1 cellular context compared by ENCODE assay signal in genomic region chr3:185460719-185461350, GRCh38.
TF ChIP-seq lines count a peak whose summit lies in the region.

No MANE protein-coding gene starts in this region.

TF ChIP-seq in K562, 482 proteins besides CTCF, POLR2A, EP300 and RAD21 (continued from another document):
- TF ChIP-seq MCM2 (IDR thresholded peaks at IDR 0.05; ENCODE audit: low read depth), result no peak
- no peak for TF ChIP-seq ZNF24 (IDR thresholded peaks at IDR 0.05)
- TF ChIP-seq ZNF224 (CRISPR knock-in tag; IDR thresholded peaks at IDR 0.05), result no peak
- TF ChIP-seq KAT8 (IDR thresholded peaks at IDR 0.05; ENCODE audit: low read depth), result no peak
- TF ChIP-seq NFXL1 (CRISPR knock-in tag; IDR thresholded peaks at IDR 0.05), result no peak
- no peak for TF ChIP-seq RBBP5 (IDR thresholded peaks at IDR 0.05; ENCODE audit: borderline replicate concordance, insufficient read depth, low read length, poor library complexity, severe bottlenecking)
- TF ChIP-seq, protein P1, sequence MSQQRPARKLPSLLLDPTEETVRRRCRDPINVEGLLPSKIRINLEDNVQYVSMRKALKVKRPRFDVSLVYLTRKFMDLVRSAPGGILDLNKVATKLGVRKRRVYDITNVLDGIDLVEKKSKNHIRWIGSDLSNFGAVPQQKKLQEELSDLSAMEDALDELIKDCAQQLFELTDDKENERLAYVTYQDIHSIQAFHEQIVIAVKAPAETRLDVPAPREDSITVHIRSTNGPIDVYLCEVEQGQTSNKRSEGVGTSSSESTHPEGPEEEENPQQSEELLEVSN (IDR thresholded peaks at IDR 0.05; ENCODE audit: borderline replicate concordance in 1 of 2, extremely low read depth in 1 of 2, insufficient read depth in 1 of 2, insufficient read length in 1 of 2, low read depth in 1 of 2, low read length in 1 of 2, poor library complexity in 1 of 2, severe bottlenecking in 1 of 2), result no peak
- TF ChIP-seq, protein P2, sequence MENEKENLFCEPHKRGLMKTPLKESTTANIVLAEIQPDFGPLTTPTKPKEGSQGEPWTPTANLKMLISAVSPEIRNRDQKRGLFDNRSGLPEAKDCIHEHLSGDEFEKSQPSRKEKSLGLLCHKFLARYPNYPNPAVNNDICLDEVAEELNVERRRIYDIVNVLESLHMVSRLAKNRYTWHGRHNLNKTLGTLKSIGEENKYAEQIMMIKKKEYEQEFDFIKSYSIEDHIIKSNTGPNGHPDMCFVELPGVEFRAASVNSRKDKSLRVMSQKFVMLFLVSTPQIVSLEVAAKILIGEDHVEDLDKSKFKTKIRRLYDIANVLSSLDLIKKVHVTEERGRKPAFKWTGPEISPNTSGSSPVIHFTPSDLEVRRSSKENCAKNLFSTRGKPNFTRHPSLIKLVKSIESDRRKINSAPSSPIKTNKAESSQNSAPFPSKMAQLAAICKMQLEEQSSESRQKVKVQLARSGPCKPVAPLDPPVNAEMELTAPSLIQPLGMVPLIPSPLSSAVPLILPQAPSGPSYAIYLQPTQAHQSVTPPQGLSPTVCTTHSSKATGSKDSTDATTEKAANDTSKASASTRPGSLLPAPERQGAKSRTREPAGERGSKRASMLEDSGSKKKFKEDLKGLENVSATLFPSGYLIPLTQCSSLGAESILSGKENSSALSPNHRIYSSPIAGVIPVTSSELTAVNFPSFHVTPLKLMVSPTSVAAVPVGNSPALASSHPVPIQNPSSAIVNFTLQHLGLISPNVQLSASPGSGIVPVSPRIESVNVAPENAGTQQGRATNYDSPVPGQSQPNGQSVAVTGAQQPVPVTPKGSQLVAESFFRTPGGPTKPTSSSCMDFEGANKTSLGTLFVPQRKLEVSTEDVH (IDR thresholded peaks at IDR 0.05; ENCODE audit: low read depth, partially characterized antibody), result no peak
- TF ChIP-seq SMC3 (conservative IDR thresholded peaks at IDR 0.05; ENCODE audit: insufficient read depth, low read depth, low read length), result peak; percentile 30; the same call in 1 of the 2 replicates
- TF ChIP-seq RUNX1 (IDR thresholded peaks at IDR 0.05; ENCODE audit: low read depth), result no peak
- TF ChIP-seq PHF21A (IDR thresholded peaks at IDR 0.05; ENCODE audit: borderline replicate concordance, low read depth), result peak; percentile 89; the same call in 1 of the 2 replicates
- no peak for TF ChIP-seq ZNF232 (CRISPR knock-in tag; IDR thresholded peaks at IDR 0.05)
- no peak for TF ChIP-seq U2AF2 (optimal IDR thresholded peaks at IDR 0.05; ENCODE audit: low read depth, low read length)
- TF ChIP-seq SP2 (IDR thresholded peaks at IDR 0.05; ENCODE audit: extremely low read depth, low read depth, low read length, poor library complexity, severe bottlenecking), result no peak
- no peak for TF ChIP-seq HNRNPH1 (optimal IDR thresholded peaks at IDR 0.05; ENCODE audit: low read depth, low read length)
